ENCODE assay signal across 9 cellular contexts in the genomic region with DNA sequence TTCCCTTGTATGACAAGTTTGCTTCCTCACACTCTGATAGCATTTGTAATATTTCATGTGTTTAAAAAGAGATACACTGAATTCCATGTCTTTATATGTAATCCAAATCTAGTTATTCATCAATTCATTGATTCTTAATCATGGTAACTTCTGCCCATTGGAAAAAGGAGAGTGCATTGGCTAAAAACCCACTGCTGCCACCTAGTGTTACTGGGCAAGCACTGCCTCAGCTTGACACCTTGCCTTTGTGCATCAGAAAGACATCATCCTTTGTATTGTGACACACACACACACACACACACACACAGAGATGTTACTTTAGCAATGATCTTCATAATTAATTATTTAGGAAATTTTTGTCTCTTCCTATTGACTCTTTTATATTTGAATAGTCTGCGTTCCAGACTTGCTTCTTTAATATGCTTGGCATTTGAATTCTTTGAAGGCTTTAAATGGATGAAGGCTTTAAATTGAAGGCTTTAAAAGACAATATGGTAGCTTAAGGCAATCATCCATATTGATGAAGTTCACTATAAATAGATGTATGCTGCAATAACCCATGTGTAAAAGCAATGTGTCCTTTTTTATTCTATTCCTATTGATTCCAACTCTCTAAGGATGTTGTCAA.
A peak's percentile ranks its signal among the peaks of the same experiment; 100 is the strongest.
DNase-seq lines count a peak whose midpoint lies in the region; ATAC-seq, FAIRE-seq and TF ChIP-seq lines count a peak whose summit lies in the region.
"Had no signal": no experiment of that assay in that cellular context is flagged by ENCODE, and none has a peak within 500 bp of the region (broad histone marks: within the 10 kb centered on the region; RNA-seq: fewer than 3 reads in every experiment).

No MANE protein-coding gene starts in this region.

- BruUV-seq in endothelial cell of umbilical vein (replicated peaks; lab: Mats Ljungman, UMichigan) = no TSS peak

- CTCF ChIA-PET in endothelial cell of umbilical vein (lab: Charles Lee) = interaction anchor here (1.0 to 5.5 kb wide), 7 partner anchors 8 to 1293 kb away, joined by 3 to 40 read pairs (median 16); no protein-coding TSS in a partner anchor

- no peak overlapping the region for H2AFZ ChIP-seq in KMS-11 (ENCODE audit: low read depth)
- H2AFZ ChIP-seq in endothelial cell of umbilical vein (ENCODE audit: low read depth, low read length) = no peak overlapping the region

- DNase-seq in activated T-cell treated with anti-CD3 and anti-CD28 coated beads, Interleukin-2, amount 50 U/mL, for 48 hours = peak; percentile 22 to 36
- DNase-seq in activated T-cell treated with anti-CD3 and anti-CD28 coated beads, Interleukin-2, amount 50 U/mL, for 1 hour = no peak
- DNase-seq in RPMI7951 (ENCODE audit: low read depth) (peak; percentile 24), endothelial cell of umbilical vein (ENCODE audit: low read depth, low spot score) (peak; percentile 33), naive B cell (peak; percentile 5)
- no peak for DNase-seq in central memory CD4-positive, alpha-beta T cell

- intact Hi-C loops in endothelial cell of umbilical vein (cut with micrococcal nuclease) = loop anchor here (1.0 to 5.0 kb wide), 4 partner anchors 235 to 1293 kb away; no protein-coding TSS in a partner anchor

- H3K27me3 ChIP-seq in KMS-11 (ENCODE audit: insufficient read depth, low read depth) (no peaks in the 10 kb centered on the region), endothelial cell of umbilical vein (ENCODE audit: control insufficient read depth in 2 of 2, insufficient read depth in 2 of 2, low read length in 2 of 2) (peaks cover 0 to 2% of the 10 kb centered on the region in 2 experiments)

- H3K4me3 Mint-ChIP-seq in naive B cell = no peak overlapping the region

- H3K4me3 ChIP-seq in KMS-11 (IDR thresholded peaks at IDR 0.05; ENCODE audit: insufficient read depth, low read depth, low read length) (no peak overlapping the region), endothelial cell of umbilical vein (replicated peaks in 1 of 3; ENCODE audit: insufficient read depth in 1 of 3, low read depth in 1 of 3, low read length in 3 of 3) (no peak overlapping the region)

- H3K36me3 Mint-ChIP-seq in naive B cell = no peaks in the 10 kb centered on the region

- FAIRE-seq in endothelial cell of umbilical vein (lab: Jason Lieb, UNC) = peak; percentile 90
- FAIRE-seq: frontal cortex had no signal

- dilution Hi-C loops in endothelial cell of umbilical vein (cut with MboI; ENCODE audit: extremely low pct_ligation_motif_present, low sequenced_read_pairs) = no loop called here

- H3K4me1 ChIP-seq in KMS-11 (ENCODE audit: low read depth, poor library complexity, severe bottlenecking) (no peaks in the 10 kb centered on the region), endothelial cell of umbilical vein (ENCODE audit: control insufficient read depth, extremely low read depth, insufficient read depth, low read length) (no peaks in the 10 kb centered on the region)

- H3K9me3 Mint-ChIP-seq in naive B cell = peaks cover 0 to 2% (median 0%) of the 10 kb centered on the region in 7 donors

- no peak overlapping the region for H3K9ac ChIP-seq in KMS-11
- no peak overlapping the region for H3K9ac ChIP-seq in endothelial cell of umbilical vein (replicated peaks; ENCODE audit: extremely low read depth, insufficient read depth, low read length)

- POLR2A ChIA-PET in endothelial cell of umbilical vein (lab: Charles Lee) = no interaction called here

- H4K20me1 ChIP-seq in KMS-11 (ENCODE audit: insufficient read depth) = 0 out of 2 replicates have a peak, but pooled peaks cover 5% of the 10 kb centered on the region
- no peaks in the 10 kb centered on the region for H4K20me1 ChIP-seq in endothelial cell of umbilical vein (replicated peaks; ENCODE audit: control insufficient read depth, extremely low read depth, insufficient read depth, low read length)

- H3K27ac ChIP-seq in KMS-11 = no peak overlapping the region
- H3K27ac ChIP-seq in endothelial cell of umbilical vein (ENCODE audit: insufficient read depth, low read depth, low read length) = no peak overlapping the region

- peak; percentile 72 for ATAC-seq in GM21619 (IDR thresholded peaks at IDR 0.05; ENCODE audit: unreplicated experiment)
- no peak for ATAC-seq in naive B cell (ENCODE audit: low read depth in 2 of 2)

- H3K4me2 ChIP-seq in KMS-11 (no peak overlapping the region), endothelial cell of umbilical vein (ENCODE audit: insufficient read depth, low read length) (no peak overlapping the region)

- no peaks in the 10 kb centered on the region for H3K9me3 ChIP-seq in endothelial cell of umbilical vein (replicated peaks; ENCODE audit: control insufficient read depth, insufficient read depth, low read length)

- no peak overlapping the region for H3K27ac Mint-ChIP-seq in naive B cell

- H3K9me1 ChIP-seq in endothelial cell of umbilical vein (replicated peaks; ENCODE audit: control insufficient read depth, extremely low read depth, insufficient read depth, low read length) = no peaks in the 10 kb centered on the region

- no peaks in the 10 kb centered on the region for H3K27me3 Mint-ChIP-seq in naive B cell

- H3K79me2 ChIP-seq in KMS-11 (ENCODE audit: insufficient read depth, low read depth) (no peaks in the 10 kb centered on the region), endothelial cell of umbilical vein (ENCODE audit: control insufficient read depth, insufficient read depth, low read length) (no peaks in the 10 kb centered on the region)

- no peak for TF ChIP-seq POLR2A in endothelial cell of umbilical vein (IDR thresholded peaks at IDR 0.05; ENCODE audit: low read depth, low read length)

- H3K4me1 Mint-ChIP-seq in naive B cell = no peaks in the 10 kb centered on the region

- H3K36me3 ChIP-seq in KMS-11 (ENCODE audit: insufficient read depth) (no peaks in the 10 kb centered on the region), endothelial cell of umbilical vein (ENCODE audit: control insufficient read depth in 2 of 2, extremely low read depth in 1 of 2, insufficient read depth in 2 of 2, low read length in 2 of 2) (no peaks in the 10 kb centered on the region)

- peak; percentile 94 for TF ChIP-seq CTCF in KMS-11 (conservative IDR thresholded peaks at IDR 0.05; ENCODE audit: low read depth, low read length)
- TF ChIP-seq CTCF in endothelial cell of umbilical vein (IDR thresholded peaks at IDR 0.05; ENCODE audit: extremely low read depth in 1 of 2, insufficient read depth in 1 of 2, low read depth in 1 of 2, low read length in 2 of 2) = peak; percentile 84 to 86

TF ChIP-seq in endothelial cell of umbilical vein, 7 proteins besides CTCF, POLR2A, EP300 and RAD21:
- TF ChIP-seq JUN (IDR thresholded peaks at IDR 0.05; ENCODE audit: borderline replicate concordance, insufficient read depth, insufficient read length, low read depth) (no peak), EZH2 (IDR thresholded peaks at IDR 0.05; ENCODE audit: borderline replicate concordance, low read depth, low read length, severe bottlenecking) (no peak), POLR2AphosphoS5 (IDR thresholded peaks at IDR 0.05; ENCODE audit: insufficient read depth, low read depth, low read length) (no peak), MYC (IDR thresholded peaks at IDR 0.05; ENCODE audit: low read depth, low read length) (no peak), GATA2 (IDR thresholded peaks at IDR 0.05; ENCODE audit: insufficient read depth, insufficient read length, low read depth, low read length) (no peak), FOS (IDR thresholded peaks at IDR 0.05; ENCODE audit: borderline replicate concordance, insufficient read depth, low read length) (no peak)
- TF ChIP-seq, protein P1, sequence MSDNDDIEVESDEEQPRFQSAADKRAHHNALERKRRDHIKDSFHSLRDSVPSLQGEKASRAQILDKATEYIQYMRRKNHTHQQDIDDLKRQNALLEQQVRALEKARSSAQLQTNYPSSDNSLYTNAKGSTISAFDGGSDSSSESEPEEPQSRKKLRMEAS (IDR thresholded peaks at IDR 0.05; ENCODE audit: insufficient read depth, insufficient read length) = no peak

Comparison
In these comparisons a context has a peak if more than half of its experiments do, and no peak if none do; other contexts are left out.
1. DNase-seq: peak in activated T-cell treated with anti-CD3 and anti-CD28 coated beads, Interleukin-2, amount 50 U/mL, for 48 hours (2 of 2), RPMI7951 (single experiment), endothelial cell of umbilical vein (single experiment) and naive B cell (single experiment); none in activated T-cell treated with anti-CD3 and anti-CD28 coated beads, Interleukin-2, amount 50 U/mL, for 1 hour (single experiment) and central memory CD4-positive, alpha-beta T cell (single experiment).